Comparison of ENCODE assay signal across 10 cellular contexts in the genomic region with DNA sequence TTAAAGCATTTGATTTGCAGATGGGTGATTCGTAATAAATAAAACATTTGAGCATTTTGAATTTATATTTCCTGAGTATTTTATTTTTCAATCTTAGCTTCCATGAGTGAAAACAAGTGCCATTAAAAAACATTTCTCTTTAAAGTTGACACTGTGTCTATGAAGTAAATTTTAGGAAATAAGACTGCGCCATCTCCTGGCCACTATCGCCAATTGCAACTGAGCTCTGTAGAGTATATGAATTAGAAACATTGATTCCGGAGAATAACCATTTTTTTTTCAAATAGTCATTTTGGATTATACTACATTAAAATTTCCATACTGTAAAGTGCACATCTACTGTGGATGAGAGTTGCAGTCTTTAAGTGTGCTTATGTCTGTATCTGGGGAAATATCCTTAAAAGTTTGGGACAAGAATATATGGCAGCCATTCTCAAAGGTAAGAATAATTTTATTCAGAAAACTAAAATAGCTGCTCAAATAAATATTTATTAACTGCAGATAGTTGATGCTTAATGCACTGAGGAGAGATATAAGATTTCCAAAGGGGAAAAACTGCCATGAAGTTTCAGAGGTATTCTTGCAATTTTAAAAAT. TPM values are rescaled to one million over a fixed set of nuclear protein-coding genes. Genes with fewer than 3 reads are reported as not detected.
A peak's percentile ranks its signal among the peaks of the same experiment; 100 is the strongest.
DNase-seq lines count a peak whose midpoint lies in the region; ATAC-seq and TF ChIP-seq lines count a peak whose summit lies in the region.
"Had no signal": no experiment of that assay in that cellular context is flagged by ENCODE, and none has a peak within 500 bp of the region (broad histone marks: within the 10 kb centered on the region; RNA-seq: fewer than 3 reads in every experiment).

No MANE protein-coding gene starts in this region.

- no peaks in the 10 kb centered on the region for H3K36me3 Mint-ChIP-seq in activated CD4-positive, alpha-beta memory T cell treated with anti-CD3 and anti-CD28 coated beads for 36 hours

- CTCF ChIA-PET in activated CD4-positive, alpha-beta memory T cell treated with anti-CD3 and anti-CD28 coated beads for 36 hours (lab: Charles Lee): interaction anchor here (0.8 to 3.0 kb wide), 19 partner anchors 9 to 645 kb away, joined by 3 to 58 read pairs (median 4); no protein-coding TSS in a partner anchor

- DNase-seq in COR-L47 (lab: John Stamatoyannopoulos, UW) (peak; percentile 41), NAMALWA (ENCODE audit: low spot score) (peak; percentile 68), foreskin keratinocyte (no peak), sciatic nerve (ENCODE audit: low spot score) (peak; percentile 64), GF-D8 (lab: John Stamatoyannopoulos, UW) (no peak)
- DNase-seq in activated CD4-positive, alpha-beta memory T cell treated with anti-CD3 and anti-CD28 coated beads for 36 hours: peak; percentile 60

- ATAC-seq in GM21515 (IDR thresholded peaks at IDR 0.05; ENCODE audit: unreplicated experiment): peak; percentile 60
- ATAC-seq in foreskin keratinocyte: peak; percentile 62
- no peak for ATAC-seq in sciatic nerve
- no peak for ATAC-seq in HG02840 (IDR thresholded peaks at IDR 0.05; ENCODE audit: low FRiP score, unreplicated experiment)

- H3K4me3 Mint-ChIP-seq in activated CD4-positive, alpha-beta memory T cell treated with anti-CD3 and anti-CD28 coated beads for 36 hours: no peak overlapping the region

- no peak overlapping the region for H3K27ac ChIP-seq in foreskin keratinocyte
- H3K27ac ChIP-seq: ovary, SJSA1 had no signal

- peaks cover 7% of the 10 kb centered on the region for H3K27me3 ChIP-seq in foreskin keratinocyte
- H3K27me3 ChIP-seq: ovary, SJSA1 had no signal

- no peak overlapping the region for H3K27ac Mint-ChIP-seq in activated CD4-positive, alpha-beta memory T cell treated with anti-CD3 and anti-CD28 coated beads for 36 hours

- H3K9me3 Mint-ChIP-seq in activated CD4-positive, alpha-beta memory T cell treated with anti-CD3 and anti-CD28 coated beads for 36 hours: no peaks in the 10 kb centered on the region

- peak; percentile 87 for TF ChIP-seq CTCF in foreskin keratinocyte (conservative IDR thresholded peaks at IDR 0.05)

- POLR2A ChIA-PET in activated CD4-positive, alpha-beta memory T cell treated with anti-CD3 and anti-CD28 coated beads for 36 hours (lab: Charles Lee): no interaction called here

- intact Hi-C loops in activated CD4-positive, alpha-beta memory T cell treated with anti-CD3 and anti-CD28 coated beads for 36 hours (cut with micrococcal nuclease): loop anchor here (1.0 to 10.0 kb wide), 4 partner anchors 145 to 639 kb away; no protein-coding TSS in a partner anchor
- intact Hi-C loops in sciatic nerve (cut with DNase I): no loop called here

- H3K4me1 Mint-ChIP-seq in activated CD4-positive, alpha-beta memory T cell treated with anti-CD3 and anti-CD28 coated beads for 36 hours (ENCODE audit: low read depth): peaks cover 6% of the 10 kb centered on the region

- no peaks in the 10 kb centered on the region for H3K4me1 ChIP-seq in foreskin keratinocyte

- H3K27me3 Mint-ChIP-seq in activated CD4-positive, alpha-beta memory T cell treated with anti-CD3 and anti-CD28 coated beads for 36 hours: peaks cover 26% of the 10 kb centered on the region

RNA-seq across cellular contexts. Expression of a gene that starts 5.9 kb away (rescaled TPM):
- total RNA-seq in activated CD4-positive, alpha-beta memory T cell treated with anti-CD3 and anti-CD28 coated beads for 36 hours: not detected
- total RNA-seq in foreskin keratinocyte: 0.58 and 0.78 TPM in 2 replicates
- 0.35 and 0.38 TPM in 2 replicates for polyA plus RNA-seq in foreskin keratinocyte
- 0.53 TPM for total RNA-seq in sciatic nerve

Comparison
In these comparisons a context has a peak if more than half of its experiments do, and no peak if none do; other contexts are left out.
1. DNase-seq: peak in COR-L47 (single experiment), NAMALWA (single experiment), activated CD4-positive, alpha-beta memory T cell treated with anti-CD3 and anti-CD28 coated beads for 36 hours (single experiment) and sciatic nerve (single experiment); none in foreskin keratinocyte (0 of 2) and GF-D8 (single experiment).
2. ATAC-seq: peak in GM21515 (single experiment) and foreskin keratinocyte (single experiment); none in sciatic nerve (single experiment) and HG02840 (single experiment).